ENCODE assay signal across 21 cellular contexts in the genomic region with DNA sequence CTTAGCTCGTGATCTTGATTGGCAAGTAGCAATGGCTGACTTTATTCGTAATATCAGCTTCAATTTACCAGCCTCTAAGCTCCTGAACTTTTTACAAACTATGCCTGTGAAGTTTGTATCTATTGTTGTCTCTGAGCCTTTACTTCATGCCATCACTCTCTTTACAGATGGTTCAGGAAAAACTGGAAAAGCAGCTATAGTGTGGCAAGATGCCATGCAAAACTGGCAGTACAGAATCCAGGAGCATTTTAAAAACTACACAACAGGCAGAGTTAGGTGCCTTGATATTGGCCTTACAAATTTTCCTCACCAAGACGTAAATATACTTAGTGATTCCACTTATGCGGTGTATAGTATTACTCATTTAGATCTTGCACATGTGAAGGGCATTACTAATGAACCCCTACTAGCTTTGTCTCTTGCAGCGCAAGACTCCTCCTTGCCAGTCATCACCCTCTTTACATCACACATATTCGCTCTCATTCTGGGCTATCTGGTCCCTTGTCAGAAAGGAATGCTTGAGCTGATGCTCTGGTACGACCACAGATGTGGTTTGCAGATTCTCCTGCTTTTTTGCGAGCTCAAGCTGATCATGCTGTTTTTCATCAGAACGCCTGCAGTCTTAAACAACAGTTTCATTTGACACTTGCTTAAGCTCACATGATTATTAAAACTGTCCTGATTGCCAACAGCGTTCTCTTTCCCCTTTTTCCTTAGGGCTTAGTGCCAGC. TPM values are rescaled to one million over a fixed set of nuclear protein-coding genes. Genes with fewer than 3 reads are reported as not detected.
DNase-seq lines count a peak whose midpoint lies in the region; ATAC-seq and TF ChIP-seq lines count a peak whose summit lies in the region.
"Had no signal": no experiment of that assay in that cellular context is flagged by ENCODE, and none has a peak within 500 bp of the region (broad histone marks: within the 10 kb centered on the region; RNA-seq: fewer than 3 reads in every experiment).

No MANE protein-coding gene starts in this region.

- H3K36me3 ChIP-seq in muscle layer of colon (ENCODE audit: insufficient read depth, low read length) (no peaks in the 10 kb centered on the region), HAP-1 (replicated peaks) (no peaks in the 10 kb centered on the region)
- H3K36me3 ChIP-seq: upper lobe of right lung had no signal

- no peaks in the 10 kb centered on the region for H3K27me3 ChIP-seq in muscle layer of colon (ENCODE audit: control insufficient read depth in 1 of 2, insufficient read depth in 2 of 2, low read length in 2 of 2)
- no peaks in the 10 kb centered on the region for H3K27me3 ChIP-seq in HAP-1 (ENCODE audit: low read depth)
- H3K27me3 ChIP-seq: upper lobe of right lung had no signal

- no peak for TF ChIP-seq CTCF in AG09309 (IDR thresholded peaks at IDR 0.05; ENCODE audit: control insufficient read depth, insufficient read depth, low read depth, low read length, missing control alignments)

- H3K9me3 ChIP-seq in muscle layer of colon (ENCODE audit: low read length): no peaks in the 10 kb centered on the region
- no peaks in the 10 kb centered on the region for H3K9me3 ChIP-seq in HAP-1
- H3K9me3 ChIP-seq: upper lobe of right lung had no signal

- no peak overlapping the region for H3K9ac ChIP-seq in muscle layer of colon (ENCODE audit: low read length)

- H3K27ac ChIP-seq in epithelial cell of prostate: peak overlapping the region; percentile 39
- peak overlapping the region; percentile 32 for H3K27ac ChIP-seq in muscle layer of colon (ENCODE audit: low read depth, low read length)

- H3K4me3 ChIP-seq in AG09309 (ENCODE audit: control insufficient read depth, low read depth, low read length): no peak overlapping the region
- H3K4me3 ChIP-seq in muscle layer of colon (ENCODE audit: low read depth in 1 of 2, low read length in 2 of 2): no peak overlapping the region
- no peak overlapping the region for H3K4me3 ChIP-seq in HAP-1

- ATAC-seq in GM21717 (IDR thresholded peaks at IDR 0.05; ENCODE audit: unreplicated experiment): no peak
- ATAC-seq in GM21390 (IDR thresholded peaks at IDR 0.05; ENCODE audit: unreplicated experiment): no peak
- ATAC-seq: HepG2; stimulated activated naive B cell treated with anti-CD40 and anti-IgM and Interleukin-4, amounts not matched to agents 10 μg/mL and 1 μg/mL and 100 μg/mL, for 72 hours had no signal

- DNase-seq in AG09309 (ENCODE audit: low read depth): peak; percentile 50
- peak; percentile 77 for DNase-seq in HT-29 (ENCODE audit: low spot score)
- peak; percentile 31 for DNase-seq in epithelial cell of prostate (ENCODE audit: low read depth, low spot score)
- DNase-seq in T-helper 9 cell: no peak
- no peak for DNase-seq in HAP-1 (ENCODE audit: low spot score in 2 of 2)
- DNase-seq: activated CD4-positive, alpha-beta T cell treated with anti-CD3 and anti-CD28 coated beads for 1 hour; COR-L47; endodermal cell; GDM1; NCI-H2081; NCI-H510A treated with DMSO at 0.1 percent for 48 hours; SIG-M5; stimulated activated naive B cell treated with anti-CD40 and anti-IgM and Interleukin-4, amounts not matched to agents 10 μg/mL and 1 μg/mL and 100 μg/mL, for 72 hours; upper lobe of right lung had no signal

- H3K4me1 ChIP-seq in muscle layer of colon (ENCODE audit: insufficient read depth, low read length): peaks cover 58% of the 10 kb centered on the region
- no peaks in the 10 kb centered on the region for H3K4me1 ChIP-seq in HAP-1

- in situ Hi-C loops in HAP-1 (cut with MboI; ENCODE audit: low sequenced_read_pairs): no loop called here

RNA-seq across cellular contexts. Expression of a gene that starts 36.3 kb away (rescaled TPM):
- total RNA-seq in HT-29 (2014; rRNA removed; shearing (Covaris generic)): not detected in 2 replicates
- total RNA-seq: HepG2, neural crest cell, pulmonary artery endothelial cell, upper lobe of right lung had no signal

RNA-seq across cellular contexts. Expression of a gene that starts 41.8 kb away (rescaled TPM):
- total RNA-seq in HT-29 (2014; rRNA removed; shearing (Covaris generic)): 0.23 and 0.36 TPM in 2 replicates
- total RNA-seq: endodermal cell, HepG2, mesenteric fat pad, neural crest cell, upper lobe of right lung had no signal

Comparison
In these comparisons a context has a peak if more than half of its experiments do, and no peak if none do; other contexts are left out.
1. DNase-seq: peak in AG09309 (single experiment), HT-29 (single experiment) and epithelial cell of prostate (single experiment); none in T-helper 9 cell (single experiment) and HAP-1 (0 of 2).